Comparison of ENCODE assay signal across 8 cellular contexts in the genomic region with DNA sequence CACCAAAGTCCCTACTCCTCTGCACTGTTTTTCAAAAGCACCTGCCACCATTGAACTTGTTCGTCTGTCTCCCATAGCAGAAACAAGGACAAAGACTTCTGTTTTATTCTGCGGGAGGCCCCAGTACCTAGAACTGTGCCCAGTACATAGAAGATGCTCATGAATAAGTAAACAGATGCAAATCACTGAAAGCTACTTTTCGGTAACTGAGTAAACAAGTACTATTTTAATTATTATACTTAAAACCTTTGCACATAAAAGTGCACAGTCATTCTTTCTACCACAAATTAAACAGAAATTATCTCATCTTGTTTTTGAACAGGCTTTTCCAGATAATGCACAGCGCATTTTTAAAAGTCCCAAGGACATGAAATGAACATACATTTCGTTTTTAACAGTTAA. TPM values are rescaled to one million over a fixed set of nuclear protein-coding genes. Genes with fewer than 3 reads are reported as not detected.
DNase-seq lines count a peak whose midpoint lies in the region; FAIRE-seq and TF ChIP-seq lines count a peak whose summit lies in the region.

No MANE protein-coding gene starts in this region.

- H3K4me3 ChIP-seq in HUES48 (ENCODE audit: low read depth, low read length) (peak overlapping the region; percentile 98; the same call in 1 of the 2 replicates), skeletal muscle satellite cell (ENCODE audit: low read length) (peak overlapping the region; percentile 24), ascending aorta (peak overlapping the region in 1 of 2 donors; percentile 80)

- intact Hi-C loops in ascending aorta (cut with DNase I): no loop called here

- H3K36me3 ChIP-seq in HUES48 (ENCODE audit: control insufficient read depth, insufficient read depth, low read length) (peaks cover 32% of the 10 kb centered on the region), skeletal muscle satellite cell (ENCODE audit: insufficient read depth, low read length) (peaks cover 3% of the 10 kb centered on the region), ascending aorta (no peaks in the 10 kb centered on the region)

- H3K27me3 ChIP-seq in HUES48 (ENCODE audit: control insufficient read depth, insufficient read depth, low read length) (no peaks in the 10 kb centered on the region), skeletal muscle satellite cell (ENCODE audit: control insufficient read depth, insufficient read depth, low read length) (no peaks in the 10 kb centered on the region), ascending aorta (no peaks in the 10 kb centered on the region)

- DNase-seq in erythroblast (lab: John Stamatoyannopoulos, UW) (peak; percentile 60 to 66), ascending aorta (ENCODE audit: low spot score in 2 of 2) (no peak), inferior parietal cortex (ENCODE audit: extremely low spot score) (no peak), frontal cortex (ENCODE audit: low spot score in 2 of 2) (no peak), NCI-H146 treated with DMSO at 0.1 percent for 48 hours (lab: John Stamatoyannopoulos, UW; ENCODE audit: unreplicated experiment) (no peak)

- H3K4me2 ChIP-seq in skeletal muscle satellite cell (ENCODE audit: low read length): peak overlapping the region; percentile 88

- FAIRE-seq in frontal cortex (lab: Jason Lieb, UNC): no peak

- H3K27ac ChIP-seq in HUES48 (ENCODE audit: low read depth, low read length): no peak overlapping the region
- H3K27ac ChIP-seq in VCaP: peak overlapping the region; percentile 91
- H3K27ac ChIP-seq in ascending aorta: no peak overlapping the region

- peaks cover 29% of the 10 kb centered on the region for H3K4me1 ChIP-seq in HUES48 (ENCODE audit: control insufficient read depth, insufficient read depth, low read length)
- peaks cover 29% of the 10 kb centered on the region for H3K4me1 ChIP-seq in skeletal muscle satellite cell (ENCODE audit: control insufficient read depth, insufficient read depth, low read length)
- peaks cover 6 to 27% of the 10 kb centered on the region in 2 donors for H3K4me1 ChIP-seq in ascending aorta

- no peak for TF ChIP-seq POLR2A in erythroblast (IDR thresholded peaks at IDR 0.05; ENCODE audit: low read length)

- H3K9ac ChIP-seq in HUES48 (ENCODE audit: low read depth, low read length) (no peak overlapping the region), skeletal muscle satellite cell (ENCODE audit: low read depth, low read length) (peak overlapping the region; percentile 91)

- TF ChIP-seq CTCF in VCaP (conservative IDR thresholded peaks at IDR 0.05) (no peak), ascending aorta (IDR thresholded peaks at IDR 0.05) (no peak)

- H3K9me3 ChIP-seq in HUES48 (ENCODE audit: control insufficient read depth, insufficient read depth, low read length): no peaks in the 10 kb centered on the region
- no peaks in the 10 kb centered on the region for H3K9me3 ChIP-seq in skeletal muscle satellite cell (replicated peaks; ENCODE audit: low read length)
- H3K9me3 ChIP-seq in ascending aorta: no peaks in the 10 kb centered on the region

RNA-seq across cellular contexts. Expression of a gene that starts 3.8 kb away (rescaled TPM):
- total RNA-seq in skeletal muscle satellite cell (2012; rRNA removed): 62.7 and 72.5 TPM in 2 replicates
- total RNA-seq in ascending aorta (54.5 TPM), frontal cortex (245 TPM)

RNA-seq across cellular contexts. Expression of a gene that starts 59.1 kb away (rescaled TPM):
- total RNA-seq in skeletal muscle satellite cell (2012; rRNA removed): 11.8 and 15.5 TPM in 2 replicates
- not detected for total RNA-seq in ascending aorta
- total RNA-seq in frontal cortex: not detected

Comparison
In these comparisons a context has a peak if more than half of its experiments do, and no peak if none do; other contexts are left out.
1. DNase-seq: peak in erythroblast (2 of 2); none in ascending aorta (0 of 2), inferior parietal cortex (single experiment), frontal cortex (0 of 2) and NCI-H146 treated with DMSO at 0.1 percent for 48 hours (single experiment).